8 cellular contexts compared by ENCODE assay signal in the genomic region with DNA sequence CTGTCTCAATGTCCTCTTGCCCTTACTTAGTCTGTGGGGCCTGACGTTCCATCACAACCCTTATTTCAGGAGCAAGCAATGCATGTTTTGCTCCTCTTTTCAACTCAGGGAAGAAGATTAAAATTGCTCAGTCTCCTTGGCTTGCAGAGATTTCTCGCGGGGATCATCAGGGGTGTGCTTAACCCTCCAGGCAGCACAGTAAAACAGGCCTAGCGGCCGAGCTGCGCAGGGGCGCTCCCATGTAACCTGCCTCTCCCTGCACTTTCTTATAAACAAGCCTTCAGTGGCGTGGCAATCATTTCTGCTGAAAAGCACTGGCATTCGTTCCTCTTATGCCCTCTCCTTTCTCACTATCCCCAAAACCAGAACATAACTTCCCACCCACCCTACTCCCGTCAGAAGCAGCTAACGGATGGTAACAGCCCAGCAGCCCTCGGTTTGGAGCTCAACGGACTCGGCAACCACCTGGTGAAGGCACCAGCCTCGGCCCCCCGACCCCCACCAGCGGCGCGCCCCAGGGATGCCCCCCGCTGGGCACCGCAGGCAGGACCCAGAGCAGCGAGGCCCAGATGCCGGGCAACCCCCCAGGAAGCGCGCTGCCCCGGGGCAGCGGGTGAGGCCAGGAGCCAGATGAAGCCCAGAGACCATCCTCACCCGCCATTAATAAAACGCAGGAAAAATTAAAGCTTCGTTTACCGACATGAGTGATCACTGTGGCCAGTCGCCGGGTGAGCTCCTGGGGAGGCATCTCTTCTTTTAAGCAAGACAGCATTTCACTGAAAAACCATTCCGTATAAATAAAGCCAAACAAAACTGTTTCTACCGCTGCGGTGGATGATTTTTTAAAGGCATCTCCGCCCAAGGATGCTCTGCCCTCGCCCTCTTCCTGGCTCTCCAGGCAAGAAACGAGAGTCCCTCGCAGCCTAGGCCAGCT. TPM values are rescaled to one million over a fixed set of nuclear protein-coding genes. Genes with fewer than 3 reads are reported as not detected.
A peak's percentile ranks its signal among the peaks of the same experiment; 100 is the strongest.
DNase-seq lines count a peak whose midpoint lies in the region; ATAC-seq and TF ChIP-seq lines count a peak whose summit lies in the region.

No MANE protein-coding gene starts in this region.

- TF ChIP-seq CTCF in AG04450 (IDR thresholded peaks at IDR 0.05; ENCODE audit: low read depth, low read length) (no peak), thoracic aorta (IDR thresholded peaks at IDR 0.05) (no peak), thyroid gland (IDR thresholded peaks at IDR 0.05) (no peak)

- ATAC-seq in activated naive CD8-positive, alpha-beta T cell treated with anti-CD3 and anti-CD28 coated beads, Interleukin-2, amount 50 U/mL, for 24 hours, result peak; percentile 3
- ATAC-seq in thoracic aorta (ENCODE audit: insufficient number of reproducible peaks, low FRiP score, low read depth) (no peak), GM19395 (IDR thresholded peaks at IDR 0.05; ENCODE audit: unreplicated experiment) (no peak)

- H3K36me3 ChIP-seq in H7 (replicated peaks; ENCODE audit: control insufficient read depth, insufficient read depth, low read length) (no peaks in the 10 kb centered on the region), thoracic aorta (no peaks in the 10 kb centered on the region), thyroid gland (no peaks in the 10 kb centered on the region)

- intact Hi-C loops in thyroid gland (cut with DNase I), result no loop called here

- peaks cover 20% of the 10 kb centered on the region for H3K27me3 Mint-ChIP-seq in activated naive CD8-positive, alpha-beta T cell treated with anti-CD3 and anti-CD28 coated beads, Interleukin-2, amount 50 U/mL, for 24 hours

- peaks cover 52% of the 10 kb centered on the region for H3K4me1 Mint-ChIP-seq in activated naive CD8-positive, alpha-beta T cell treated with anti-CD3 and anti-CD28 coated beads, Interleukin-2, amount 50 U/mL, for 24 hours

- peaks cover 4 to 15% of the 10 kb centered on the region in 2 donors for H3K4me1 ChIP-seq in thoracic aorta (ENCODE audit: control insufficient read depth in 1 of 2, low read depth in 2 of 2)
- peaks cover 11 to 14% of the 10 kb centered on the region in 2 donors for H3K4me1 ChIP-seq in thyroid gland

- no peak for TF ChIP-seq POLR2A in thyroid gland (IDR thresholded peaks at IDR 0.05)

- no peak for DNase-seq in AG04450 (ENCODE audit: low read depth, low spot score)
- peak; percentile 59 for DNase-seq in H7
- no peak for DNase-seq in activated naive CD8-positive, alpha-beta T cell treated with anti-CD3 and anti-CD28 coated beads, Interleukin-2, amount 50 U/mL, for 24 hours
- DNase-seq in left kidney (ENCODE audit: low read depth, low spot score), result peak; percentile 25
- no peak for DNase-seq in thoracic aorta (ENCODE audit: low spot score)
- DNase-seq in thyroid gland, result no peak
- DNase-seq in NCI-H2107 (lab: John Stamatoyannopoulos, UW), result no peak

- peak overlapping the region; percentile 48 for H3K27ac Mint-ChIP-seq in activated naive CD8-positive, alpha-beta T cell treated with anti-CD3 and anti-CD28 coated beads, Interleukin-2, amount 50 U/mL, for 24 hours

- H3K27ac ChIP-seq in AG04450 (ENCODE audit: low read depth, low read length) (no peak overlapping the region), thoracic aorta (no peak overlapping the region), thyroid gland (no peak overlapping the region)

- H3K36me3 Mint-ChIP-seq in activated naive CD8-positive, alpha-beta T cell treated with anti-CD3 and anti-CD28 coated beads, Interleukin-2, amount 50 U/mL, for 24 hours (ENCODE audit: low read depth), result no peaks in the 10 kb centered on the region

- peak overlapping the region; percentile 85 for H3K4me3 Mint-ChIP-seq in activated naive CD8-positive, alpha-beta T cell treated with anti-CD3 and anti-CD28 coated beads, Interleukin-2, amount 50 U/mL, for 24 hours

- H3K9me3 ChIP-seq in AG04450 (ENCODE audit: control insufficient read depth, insufficient read depth, low read length), result no peaks in the 10 kb centered on the region; the same call in 1 of the 2 replicates
- no peaks in the 10 kb centered on the region for H3K9me3 ChIP-seq in thoracic aorta
- no peaks in the 10 kb centered on the region for H3K9me3 ChIP-seq in thyroid gland

- CTCF ChIA-PET in AG04450 (lab: Charles Lee), result interaction anchor here (2.0 kb wide), 1 partner anchor 243 kb away, joined by 5 read pairs; no protein-coding TSS in a partner anchor

- POLR2A ChIA-PET in AG04450 (lab: Yijun Ruan, JAX), result no interaction called here

- H3K4me3 ChIP-seq in AG04450 (ENCODE audit: low read depth, low read length) (peak overlapping the region; percentile 59), H7 (ENCODE audit: insufficient read depth, low read depth, low read length) (peak overlapping the region; percentile 89), thoracic aorta (peak overlapping the region; percentile 84), thyroid gland (replicated peaks in 1 of 3) (peak overlapping the region in 1 of 3 donors; percentile 60)

- H3K27me3 ChIP-seq in AG04450 (ENCODE audit: control insufficient read depth, insufficient read depth, low read length) (peaks cover 58% of the 10 kb centered on the region), H7 (ENCODE audit: control insufficient read depth, insufficient read depth, low read length) (peaks cover 22% of the 10 kb centered on the region), thoracic aorta (replicated peaks; ENCODE audit: insufficient read depth) (no peaks in the 10 kb centered on the region), thyroid gland (no peaks in the 10 kb centered on the region)

- peaks cover under 1% of the 10 kb centered on the region for H3K9me3 Mint-ChIP-seq in activated naive CD8-positive, alpha-beta T cell treated with anti-CD3 and anti-CD28 coated beads, Interleukin-2, amount 50 U/mL, for 24 hours

- WGBS in thyroid gland, 2 donors, result 24 to 29% methylated on average over 29 to 33 of the region's 40 CpGs

RNA-seq across cellular contexts. Expression of gene MCF2L2, which starts 0.9 kb away (rescaled TPM):
- polyA plus RNA-seq in AG04450 (2011; rRNA removed), result not detected in 2 replicates
- polyA minus RNA-seq in AG04450 (2011; rRNA and poly(A)+ RNA removed), result not detected in 2 replicates
- total RNA-seq in H7 (2014; rRNA removed; shearing (Covaris generic)), result 5.3 and 6.4 TPM in 2 replicates
- total RNA-seq in thoracic aorta, result 1 to 10 TPM in 1 of 2 donors, under 1 TPM in 1; 0.85 to 1.5 TPM
- total RNA-seq in thyroid gland, result under 1 TPM in 3 of 4 donors, not detected in 1; 0.13 to 0.49 (median 0.22) TPM

Comparison
In these comparisons a context has a peak if more than half of its experiments do, and no peak if none do; other contexts are left out.
1. DNase-seq: peak in H7 (single experiment) and left kidney (single experiment); none in AG04450 (single experiment), activated naive CD8-positive, alpha-beta T cell treated with anti-CD3 and anti-CD28 coated beads, Interleukin-2, amount 50 U/mL, for 24 hours (single experiment), thoracic aorta (single experiment), thyroid gland (0 of 2) and NCI-H2107 (single experiment).